Comparison of ENCODE assay signal across 20 cellular contexts in genomic region chr2:95539836-95540235, GRCh38. TPM values are rescaled to one million over a fixed set of nuclear protein-coding genes. Genes with fewer than 3 reads are reported as not detected.
DNase-seq lines count a peak whose midpoint lies in the region; ATAC-seq, FAIRE-seq and TF ChIP-seq lines count a peak whose summit lies in the region.
"Had no signal": no experiment of that assay in that cellular context is flagged by ENCODE, and none has a peak within 500 bp of the region (broad histone marks: within the 10 kb centered on the region; RNA-seq: fewer than 3 reads in every experiment).

No MANE protein-coding gene starts in this region.

- CTCF ChIA-PET in activated CD4-positive, alpha-beta memory T cell treated with anti-CD3 and anti-CD28 coated beads, Interleukin-2, amount 10 ng/mL, durations not matched to agents 7 days and 5 days (lab: Charles Lee), result no interaction called here

- H3K9me3 Mint-ChIP-seq in activated CD4-positive, alpha-beta memory T cell treated with anti-CD3 and anti-CD28 coated beads, Interleukin-2, amount 10 ng/mL, durations not matched to agents 7 days and 5 days, result peaks cover 4% of the 10 kb centered on the region
- no peaks in the 10 kb centered on the region for H3K9me3 Mint-ChIP-seq in type B pancreatic cell
- H3K9me3 Mint-ChIP-seq: HFFc6 had no signal

- no peak overlapping the region for H3K4me3 Mint-ChIP-seq in activated CD4-positive, alpha-beta memory T cell treated with anti-CD3 and anti-CD28 coated beads, Interleukin-2, amount 10 ng/mL, durations not matched to agents 7 days and 5 days
- no peak overlapping the region for H3K4me3 Mint-ChIP-seq in type B pancreatic cell
- H3K4me3 Mint-ChIP-seq: activated CD4-positive, alpha-beta T cell treated with anti-CD3 and anti-CD28 coated beads, Interleukin-2, amount 10 ng/mL, durations not matched to agents 7 days and 5 days; activated naive CD8-positive, alpha-beta T cell; central memory CD8-positive, alpha-beta T cell; HFFc6; nephron; T-helper 17 cell had no signal

- 65 to 87% (median 75%) methylated on average over 2 of the region's 2 CpGs for WGBS in small intestine, 3 donors

- H3K9me3 ChIP-seq in small intestine (ENCODE audit: control insufficient read depth, low read depth), result no peaks in the 10 kb centered on the region
- H3K9me3 ChIP-seq: BE2C, sigmoid colon had no signal

- peaks cover 4% of the 10 kb centered on the region for H3K36me3 Mint-ChIP-seq in activated CD4-positive, alpha-beta memory T cell treated with anti-CD3 and anti-CD28 coated beads, Interleukin-2, amount 10 ng/mL, durations not matched to agents 7 days and 5 days (ENCODE audit: low read depth)
- H3K36me3 Mint-ChIP-seq in type B pancreatic cell, result no peaks in the 10 kb centered on the region

- peak; percentile 85 for DNase-seq in GM12865 (ENCODE audit: low read depth)
- no peak for DNase-seq in activated CD4-positive, alpha-beta memory T cell treated with anti-CD3 and anti-CD28 coated beads, Interleukin-2, amount 10 ng/mL, durations not matched to agents 7 days and 5 days
- no peak for DNase-seq in small intestine
- no peak for DNase-seq in NCI-H2081 (lab: John Stamatoyannopoulos, UW)
- no peak for DNase-seq in type B pancreatic cell (ENCODE audit: extremely low spot score, unreplicated experiment)
- DNase-seq in H54 (ENCODE audit: insufficient read length, low spot score), result no peak
- DNase-seq: activated CD4-positive, alpha-beta T cell treated with anti-CD3 and anti-CD28 coated beads, Interleukin-2, amount 10 ng/mL, durations not matched to agents 7 days and 5 days; BE2C; HFFc6; Kasumi-1; left ventricle myocardium superior; sigmoid colon; T-helper 17 cell had no signal

- TF ChIP-seq CTCF in GM12865 (IDR thresholded peaks at IDR 0.05; ENCODE audit: insufficient read depth, low read depth, low read length, missing control alignments), result no peak
- TF ChIP-seq CTCF in type B pancreatic cell (conservative IDR thresholded peaks at IDR 0.05), result no peak

- no peak overlapping the region for H3K27ac ChIP-seq in small intestine (ENCODE audit: low read depth in 1 of 2, low read length in 1 of 2)
- H3K27ac ChIP-seq: sigmoid colon had no signal

- POLR2A ChIA-PET in activated CD4-positive, alpha-beta memory T cell treated with anti-CD3 and anti-CD28 coated beads, Interleukin-2, amount 10 ng/mL, durations not matched to agents 7 days and 5 days (lab: Charles Lee), result no interaction called here

- H3K27me3 Mint-ChIP-seq in activated CD4-positive, alpha-beta memory T cell treated with anti-CD3 and anti-CD28 coated beads, Interleukin-2, amount 10 ng/mL, durations not matched to agents 7 days and 5 days, result peaks cover 6% of the 10 kb centered on the region
- peaks cover 27% of the 10 kb centered on the region for H3K27me3 Mint-ChIP-seq in type B pancreatic cell
- H3K27me3 Mint-ChIP-seq: T-helper 17 cell had no signal

- peak overlapping the region; percentile 6 for H3K27ac Mint-ChIP-seq in activated CD4-positive, alpha-beta memory T cell treated with anti-CD3 and anti-CD28 coated beads, Interleukin-2, amount 10 ng/mL, durations not matched to agents 7 days and 5 days
- H3K27ac Mint-ChIP-seq in type B pancreatic cell, result no peak overlapping the region
- H3K27ac Mint-ChIP-seq: activated CD4-positive, alpha-beta T cell treated with anti-CD3 and anti-CD28 coated beads, Interleukin-2, amount 10 ng/mL, durations not matched to agents 7 days and 5 days; activated naive CD8-positive, alpha-beta T cell; HFFc6; nephron; T-helper 17 cell had no signal

- no peaks in the 10 kb centered on the region for H3K27me3 ChIP-seq in small intestine (ENCODE audit: control insufficient read depth in 2 of 2, insufficient read depth in 2 of 2, low read length in 2 of 2)
- H3K27me3 ChIP-seq: BE2C, sigmoid colon had no signal

- FAIRE-seq in small intestine (lab: Jason Lieb, UNC), result no peak
- FAIRE-seq in H54 (lab: Jason Lieb, UNC), result no peak

- H3K4me3 ChIP-seq in GM12865 (ENCODE audit: low read depth, low read length), result peak overlapping the region; percentile 23; the same call in 1 of the 2 replicates
- H3K4me3 ChIP-seq in small intestine (ENCODE audit: low read depth in 1 of 2, low read length in 2 of 2), result no peak overlapping the region
- H3K4me3 ChIP-seq: sigmoid colon had no signal

- TF ChIP-seq POLR2A in H54 (IDR thresholded peaks at IDR 0.05; ENCODE audit: low read depth, low read length), result no peak

- ATAC-seq in GM19025 (IDR thresholded peaks at IDR 0.05; ENCODE audit: low read depth, unreplicated experiment) (peak; percentile 53), HG02973 (IDR thresholded peaks at IDR 0.05; ENCODE audit: unreplicated experiment) (peak; percentile 69)
- ATAC-seq: esophagus mucosa, left ventricle myocardium superior, T-helper 17 cell had no signal

- H3K4me1 ChIP-seq in small intestine (ENCODE audit: control insufficient read depth in 2 of 2, insufficient read depth in 1 of 2, low read depth in 1 of 2, low read length in 1 of 2), result no peaks in the 10 kb centered on the region
- H3K4me1 ChIP-seq: BE2C, sigmoid colon had no signal

- H3K36me3 ChIP-seq in small intestine (ENCODE audit: control insufficient read depth in 2 of 2, insufficient read depth in 2 of 2, low read length in 2 of 2), result no peaks in the 10 kb centered on the region
- H3K36me3 ChIP-seq: BE2C, sigmoid colon had no signal

- H3K4me1 Mint-ChIP-seq in activated CD4-positive, alpha-beta memory T cell treated with anti-CD3 and anti-CD28 coated beads, Interleukin-2, amount 10 ng/mL, durations not matched to agents 7 days and 5 days, result peaks cover 17% of the 10 kb centered on the region
- no peaks in the 10 kb centered on the region for H3K4me1 Mint-ChIP-seq in type B pancreatic cell (ENCODE audit: unreplicated experiment)
- H3K4me1 Mint-ChIP-seq: central memory CD8-positive, alpha-beta T cell; nephron; T-helper 17 cell had no signal

RNA-seq across cellular contexts. Expression of gene TRIM43, which starts 52.0 kb away (rescaled TPM):
- under 1 TPM; 0.43 to 0.73 TPM for total RNA-seq in activated CD4-positive, alpha-beta memory T cell treated with anti-CD3 and anti-CD28 coated beads, Interleukin-2, amount 10 ng/mL, durations not matched to agents 7 days and 5 days
- not detected for polyA plus RNA-seq in small intestine
- total RNA-seq in type B pancreatic cell (ENCODE audit: low replicate concordance), result not detected in 2 replicates
- total RNA-seq: activated CD4-positive, alpha-beta T cell treated with anti-CD3 and anti-CD28 coated beads, Interleukin-2, amount 10 ng/mL, durations not matched to agents 7 days and 5 days; esophagus mucosa; HFFc6; left ventricle myocardium superior; sigmoid colon; subcutaneous adipose tissue; T-helper 17 cell had no signal
- polyA plus RNA-seq: sigmoid colon had no signal

RNA-seq across cellular contexts. Expression of gene TRIM43B, which starts 55.3 kb away (rescaled TPM):
- total RNA-seq in activated CD4-positive, alpha-beta memory T cell treated with anti-CD3 and anti-CD28 coated beads, Interleukin-2, amount 10 ng/mL, durations not matched to agents 7 days and 5 days, result not detected
- polyA plus RNA-seq in small intestine, result not detected
- not detected in 2 replicates for total RNA-seq in type B pancreatic cell (ENCODE audit: low replicate concordance)
- total RNA-seq: activated CD4-positive, alpha-beta T cell treated with anti-CD3 and anti-CD28 coated beads, Interleukin-2, amount 10 ng/mL, durations not matched to agents 7 days and 5 days; esophagus mucosa; HFFc6; left ventricle myocardium superior; sigmoid colon; subcutaneous adipose tissue; T-helper 17 cell had no signal
- polyA plus RNA-seq: sigmoid colon had no signal
